ENCODE assay signal across 18 cellular contexts in genomic region chr14:103705524-103706284, GRCh38. TPM values are rescaled to one million over a fixed set of nuclear protein-coding genes. Genes with fewer than 3 reads are reported as not detected.
DNase-seq lines count a peak whose midpoint lies in the region; ATAC-seq and TF ChIP-seq lines count a peak whose summit lies in the region.
"Had no signal": no experiment of that assay in that cellular context is flagged by ENCODE, and none has a peak within 500 bp of the region (broad histone marks: within the 10 kb centered on the region; RNA-seq: fewer than 3 reads in every experiment).

No MANE protein-coding gene starts in this region.

- no peak overlapping the region for H3K27ac Mint-ChIP-seq in endodermal cell

- H3K4me1 ChIP-seq in HUES64 (ENCODE audit: insufficient read depth, low read length): peaks cover 2% of the 10 kb centered on the region; the same call in 1 of the 2 replicates
- no peaks in the 10 kb centered on the region for H3K4me1 ChIP-seq in endodermal cell (ENCODE audit: control insufficient read depth, insufficient read depth, low read length)
- peaks cover 0 to 15% (median 5%) of the 10 kb centered on the region in 4 donors for H3K4me1 ChIP-seq in right lobe of liver
- peaks cover 46% of the 10 kb centered on the region for H3K4me1 ChIP-seq in suprapubic skin

- no peak for DNase-seq in endodermal cell
- no peak for DNase-seq in right lobe of liver
- peak in 1 of 2 donors; percentile 53 for DNase-seq in suprapubic skin (ENCODE audit: low spot score in 2 of 2)
- no peak for DNase-seq in hippocampal formation (lab: John Stamatoyannopoulos, UW)
- DNase-seq in GM03348 (ENCODE audit: low spot score): no peak
- DNase-seq in NCI-H510A (lab: John Stamatoyannopoulos, UW): no peak
- DNase-seq: activated CD4-positive, alpha-beta T cell treated with anti-CD3 and anti-CD28 coated beads for 4 hours; activated gamma-delta T cell; amniotic stem cell; CD8-positive, alpha-beta memory T cell; DMS79 treated with DMSO at 0.1 percent for 48 hours; erythroblast; GOT3; KBM-7; natural killer cell; NCI-H187 treated with DMSO at 0.1 percent for 48 hours had no signal

- no peak overlapping the region for H3K4me3 Mint-ChIP-seq in endodermal cell
- H3K4me3 Mint-ChIP-seq: CD8-positive, alpha-beta memory T cell; natural killer cell had no signal

- H3K9ac ChIP-seq in HUES64 (ENCODE audit: low read depth, low read length) (no peak overlapping the region), endodermal cell (ENCODE audit: extremely low read depth, low read length, poor library complexity, severe bottlenecking) (no peak overlapping the region)

- H3K27ac ChIP-seq in HUES64 (ENCODE audit: low read depth, low read length) (0 out of 2 replicates have a peak overlapping the region, but pooled peaks have one; percentile 41), endodermal cell (ENCODE audit: low read depth, low read length) (peak overlapping the region; percentile 36), right lobe of liver (peak overlapping the region in 1 of 3 donors; percentile 5), suprapubic skin (peak overlapping the region; percentile 7)

- no peak for TF ChIP-seq POLR2A in right lobe of liver (IDR thresholded peaks at IDR 0.05)
- no peak for TF ChIP-seq POLR2A in suprapubic skin (IDR thresholded peaks at IDR 0.05)

- peaks cover 3% of the 10 kb centered on the region for H3K4me1 Mint-ChIP-seq in endodermal cell

- no peak overlapping the region for H3K4me3 ChIP-seq in HUES64 (ENCODE audit: low read length)
- no peak overlapping the region for H3K4me3 ChIP-seq in endodermal cell (ENCODE audit: low read length)
- H3K4me3 ChIP-seq in right lobe of liver: no peak overlapping the region
- H3K4me3 ChIP-seq in suprapubic skin: no peak overlapping the region

- TF ChIP-seq CTCF in endodermal cell (conservative IDR thresholded peaks at IDR 0.05) (no peak), right lobe of liver (IDR thresholded peaks at IDR 0.05) (no peak), suprapubic skin (IDR thresholded peaks at IDR 0.05) (no peak)

- H3K9me3 Mint-ChIP-seq in endodermal cell: no peaks in the 10 kb centered on the region
- H3K9me3 Mint-ChIP-seq: CD8-positive, alpha-beta memory T cell; natural killer cell had no signal

- H3K9me3 ChIP-seq in HUES64 (ENCODE audit: insufficient read depth, low read depth, low read length): no peaks in the 10 kb centered on the region
- H3K9me3 ChIP-seq in endodermal cell (ENCODE audit: control insufficient read depth, low read length): no peaks in the 10 kb centered on the region
- no peaks in the 10 kb centered on the region for H3K9me3 ChIP-seq in right lobe of liver
- H3K9me3 ChIP-seq in suprapubic skin: no peaks in the 10 kb centered on the region

- WGBS in HUES64: 93% methylated on average over 27 of the region's 27 CpGs
- WGBS in endodermal cell (ENCODE audit: insufficient coverage in 1 of 2, insufficient read length in 1 of 2), 2 experiments: 91 to 96% methylated on average over 14 to 27 of the region's 27 CpGs
- WGBS in right lobe of liver (ENCODE audit: insufficient coverage, low coverage, low lambda C conversion rate, missing lambda C conversion rate): 71% methylated on average over 7 of the region's 27 CpGs
- WGBS in suprapubic skin: 79% methylated on average over 14 of the region's 27 CpGs

- H3K27me3 ChIP-seq in HUES64 (ENCODE audit: insufficient read depth, low read length): no peaks in the 10 kb centered on the region
- H3K27me3 ChIP-seq in endodermal cell (ENCODE audit: control insufficient read depth, insufficient read depth, low read length, poor library complexity, severe bottlenecking): no peaks in the 10 kb centered on the region
- H3K27me3 ChIP-seq in right lobe of liver: no peaks in the 10 kb centered on the region
- H3K27me3 ChIP-seq in suprapubic skin: no peaks in the 10 kb centered on the region

- peaks cover 45% of the 10 kb centered on the region for H3K36me3 Mint-ChIP-seq in endodermal cell (ENCODE audit: low read depth)
- H3K36me3 Mint-ChIP-seq: natural killer cell had no signal

- no peaks in the 10 kb centered on the region for H3K27me3 Mint-ChIP-seq in endodermal cell (ENCODE audit: insufficient read depth)

- intact Hi-C loops in right lobe of liver (cut with DNase I): no loop called here

- H3K36me3 ChIP-seq in HUES64 (ENCODE audit: insufficient read depth, low read length) (peaks cover 90% of the 10 kb centered on the region), endodermal cell (ENCODE audit: control insufficient read depth, insufficient read depth, low read length) (peaks cover 66% of the 10 kb centered on the region), right lobe of liver (peaks cover 0 to 5% (median 0%) of the 10 kb centered on the region in 4 donors), suprapubic skin (peaks cover 58% of the 10 kb centered on the region)

- TF ChIP-seq EP300 in suprapubic skin (IDR thresholded peaks at IDR 0.05): no peak

- peak; percentile 2 to 40 (median 16) for ATAC-seq in right lobe of liver
- no peak for ATAC-seq in GM21447 (IDR thresholded peaks at IDR 0.05; ENCODE audit: unreplicated experiment)
- ATAC-seq: natural killer cell had no signal

RNA-seq across cellular contexts. Expression of gene XRCC3, which starts 9.5 kb away (rescaled TPM):
- 23.8 TPM for polyA plus RNA-seq in HUES64 (2013, experiment 1 of 2)
- 23.3 TPM for polyA plus RNA-seq in HUES64 (2013, experiment 2 of 2)
- 10 to 100 TPM; 39.2 to 42.6 TPM for total RNA-seq in endodermal cell
- polyA plus RNA-seq in endodermal cell (2013, experiment 1 of 2): 22.5 TPM
- polyA plus RNA-seq in endodermal cell (2013, experiment 2 of 2): 24.3 TPM
- 1 to 10 TPM in 5 of 6 experiments, under 1 TPM in 1; 0.88 to 6.3 (median 1.8) TPM for total RNA-seq in right lobe of liver
- total RNA-seq in suprapubic skin: 10 to 100 TPM in 3 of 4 donors, 1 to 10 TPM in 1; 7.5 to 20.5 (median 19.5) TPM

RNA-seq across cellular contexts. Expression of gene ZFYVE21, which starts 9.9 kb away (rescaled TPM):
- polyA plus RNA-seq in HUES64 (2013, experiment 1 of 2): 31.6 TPM
- 32.3 TPM for polyA plus RNA-seq in HUES64 (2013, experiment 2 of 2)
- 10 to 100 TPM; 42.5 to 55.6 TPM for total RNA-seq in endodermal cell
- 42.1 TPM for polyA plus RNA-seq in endodermal cell (2013, experiment 1 of 2)
- polyA plus RNA-seq in endodermal cell (2013, experiment 2 of 2): 40.3 TPM
- total RNA-seq in right lobe of liver: 10 to 100 TPM; 20.9 to 35.2 (median 27.6) TPM
- total RNA-seq in suprapubic skin: 100 to 1,000 TPM; 168 to 190 (median 177) TPM
